In genomic region chr5:15233566-15233965, GRCh38 we compare ENCODE assay signal across 18 cellular contexts.
A peak's percentile ranks its signal among the peaks of the same experiment; 100 is the strongest.
DNase-seq lines count a peak whose midpoint lies in the region; ATAC-seq and TF ChIP-seq lines count a peak whose summit lies in the region.
"Had no signal": no experiment of that assay in that cellular context is flagged by ENCODE, and none has a peak within 500 bp of the region (broad histone marks: within the 10 kb centered on the region; RNA-seq: fewer than 3 reads in every experiment).

No MANE protein-coding gene starts in this region.

- H3K9ac ChIP-seq in MM.1S (ENCODE audit: low read length): no peak overlapping the region

- intact Hi-C loops in heart right ventricle (cut with DNase I): no loop called here
- intact Hi-C loops in Right ventricle myocardium superior (cut with DNase I): no loop called here

- no peaks in the 10 kb centered on the region for H3K9me2 ChIP-seq in MM.1S (replicated peaks; ENCODE audit: insufficient read depth, low read length)

- no peaks in the 10 kb centered on the region for H3K36me3 Mint-ChIP-seq in WTC11

- H3K9me3 ChIP-seq in heart right ventricle (no peaks in the 10 kb centered on the region), thoracic aorta (no peaks in the 10 kb centered on the region), MM.1S (replicated peaks; ENCODE audit: insufficient read depth, low read length) (no peaks in the 10 kb centered on the region)

- TF ChIP-seq CTCF in heart right ventricle (IDR thresholded peaks at IDR 0.05) (no peak), WTC11 (IDR thresholded peaks at IDR 0.05) (no peak), thoracic aorta (IDR thresholded peaks at IDR 0.05) (no peak), MM.1S (IDR thresholded peaks at IDR 0.05; ENCODE audit: low read length) (no peak)

- peaks cover 9% of the 10 kb centered on the region; the same call in 1 of the 2 replicates for H3K9me3 Mint-ChIP-seq in WTC11

- H3K4me3 Mint-ChIP-seq in WTC11: no peak overlapping the region

- peak overlapping the region; percentile 47; the same call in 1 of the 2 replicates for H3K27ac Mint-ChIP-seq in WTC11

- H3K27me3 Mint-ChIP-seq in WTC11 (ENCODE audit: low read depth): no peaks in the 10 kb centered on the region

- peaks cover 26% of the 10 kb centered on the region for H3K4me1 Mint-ChIP-seq in WTC11

- H3K79me2 ChIP-seq in MM.1S (ENCODE audit: low read length): no peaks in the 10 kb centered on the region

- peaks cover 0 to 16% (median 0%) of the 10 kb centered on the region in 9 donors for H3K4me1 ChIP-seq in heart right ventricle
- H3K4me1 ChIP-seq in thoracic aorta (ENCODE audit: control insufficient read depth in 1 of 2, low read depth in 2 of 2): peaks cover 0 to 4% of the 10 kb centered on the region in 2 donors
- 0 out of 2 replicates have a peak, but pooled peaks cover 4% of the 10 kb centered on the region for H3K4me1 ChIP-seq in MM.1S (ENCODE audit: low read length)

- H3K4me2 ChIP-seq in MM.1S (ENCODE audit: low read depth, low read length): no peak overlapping the region

- ATAC-seq in heart right ventricle: peak in 5 of 8 donors; percentile 37 to 66 (median 53)
- no peak for ATAC-seq in Right ventricle myocardium superior (ENCODE audit: poor library complexity)
- ATAC-seq in WTC11: no peak
- ATAC-seq in thoracic aorta (ENCODE audit: insufficient number of reproducible peaks, low FRiP score, low read depth): no peak
- ATAC-seq in GM21576 (IDR thresholded peaks at IDR 0.05; ENCODE audit: unreplicated experiment): no peak
- ATAC-seq: PC-3 had no signal

- H3K27me3 ChIP-seq in heart right ventricle (no peaks in the 10 kb centered on the region), thoracic aorta (replicated peaks; ENCODE audit: insufficient read depth) (no peaks in the 10 kb centered on the region), MM.1S (replicated peaks; ENCODE audit: insufficient read depth, low read length) (no peaks in the 10 kb centered on the region)

- CTCF ChIA-PET in WTC11 (lab: Charles Lee): interaction anchor here (1.1 to 1.8 kb wide), 2 partner anchors 128 to 293 kb away, joined by 3 to 5 read pairs; no protein-coding TSS in a partner anchor

- 38% methylated on average over 8 of the region's 8 CpGs for WGBS in heart right ventricle, 2 donors

- H3F3A ChIP-seq in MM.1S (ENCODE audit: insufficient read depth, low read length): no peaks in the 10 kb centered on the region

- no peaks in the 10 kb centered on the region for H4K20me1 ChIP-seq in MM.1S (ENCODE audit: insufficient read depth, low read length)

- POLR2A ChIA-PET in WTC11 (lab: Charles Lee): no interaction called here

- no peak overlapping the region for H3K27ac ChIP-seq in heart right ventricle
- H3K27ac ChIP-seq in thoracic aorta: no peak overlapping the region
- H3K27ac ChIP-seq in MM.1S (ENCODE audit: low read length): no peak overlapping the region
- H3K27ac ChIP-seq: C4-2B had no signal

- H3K36me3 ChIP-seq in heart right ventricle (no peaks in the 10 kb centered on the region), thoracic aorta (no peaks in the 10 kb centered on the region), MM.1S (replicated peaks; ENCODE audit: insufficient read depth, low read length) (no peaks in the 10 kb centered on the region)

- peak overlapping the region in 2 of 10 donors; percentile 0 to 21 for H3K4me3 ChIP-seq in heart right ventricle
- H3K4me3 ChIP-seq in thoracic aorta: peak overlapping the region; percentile 37
- H3K4me3 ChIP-seq in MM.1S (ENCODE audit: low read length): no peak overlapping the region

- no peak overlapping the region for H2AFZ ChIP-seq in MM.1S (ENCODE audit: low read length)

- no peak for DNase-seq in heart right ventricle
- DNase-seq in Right ventricle myocardium superior: no peak
- no peak for DNase-seq in WTC11 (ENCODE audit: low spot score)
- peak; percentile 1 for DNase-seq in hepatic stellate cell (ENCODE audit: low spot score)
- DNase-seq in thoracic aorta (ENCODE audit: low spot score): no peak
- DNase-seq in MM.1S: no peak
- no peak for DNase-seq in midbrain (lab: John Stamatoyannopoulos, UW)
- DNase-seq: COR-L47, DMS153, GOT3, KBM-7, NCI-H1092, NCI-H1694, NCI-H345, NCI-H526 treated with DMSO at 0.1 percent for 48 hours, PC-3 had no signal

TF ChIP-seq in WTC11, 78 proteins besides CTCF, POLR2A, EP300 and RAD21 (continues in another document):
- TF ChIP-seq, protein P1, sequence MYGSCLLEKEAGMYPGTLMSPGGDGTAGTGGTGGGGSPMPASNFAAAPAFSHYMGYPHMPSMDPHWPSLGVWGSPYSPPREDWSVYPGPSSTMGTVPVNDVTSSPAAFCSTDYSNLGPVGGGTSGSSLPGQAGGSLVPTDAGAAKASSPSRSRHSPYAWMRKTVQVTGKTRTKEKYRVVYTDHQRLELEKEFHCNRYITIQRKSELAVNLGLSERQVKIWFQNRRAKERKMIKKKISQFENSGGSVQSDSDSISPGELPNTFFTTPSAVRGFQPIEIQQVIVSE (CRISPR knock-in tag; IDR thresholded peaks at IDR 0.05; ENCODE audit: borderline replicate concordance): no peak
- TF ChIP-seq, protein P2, sequence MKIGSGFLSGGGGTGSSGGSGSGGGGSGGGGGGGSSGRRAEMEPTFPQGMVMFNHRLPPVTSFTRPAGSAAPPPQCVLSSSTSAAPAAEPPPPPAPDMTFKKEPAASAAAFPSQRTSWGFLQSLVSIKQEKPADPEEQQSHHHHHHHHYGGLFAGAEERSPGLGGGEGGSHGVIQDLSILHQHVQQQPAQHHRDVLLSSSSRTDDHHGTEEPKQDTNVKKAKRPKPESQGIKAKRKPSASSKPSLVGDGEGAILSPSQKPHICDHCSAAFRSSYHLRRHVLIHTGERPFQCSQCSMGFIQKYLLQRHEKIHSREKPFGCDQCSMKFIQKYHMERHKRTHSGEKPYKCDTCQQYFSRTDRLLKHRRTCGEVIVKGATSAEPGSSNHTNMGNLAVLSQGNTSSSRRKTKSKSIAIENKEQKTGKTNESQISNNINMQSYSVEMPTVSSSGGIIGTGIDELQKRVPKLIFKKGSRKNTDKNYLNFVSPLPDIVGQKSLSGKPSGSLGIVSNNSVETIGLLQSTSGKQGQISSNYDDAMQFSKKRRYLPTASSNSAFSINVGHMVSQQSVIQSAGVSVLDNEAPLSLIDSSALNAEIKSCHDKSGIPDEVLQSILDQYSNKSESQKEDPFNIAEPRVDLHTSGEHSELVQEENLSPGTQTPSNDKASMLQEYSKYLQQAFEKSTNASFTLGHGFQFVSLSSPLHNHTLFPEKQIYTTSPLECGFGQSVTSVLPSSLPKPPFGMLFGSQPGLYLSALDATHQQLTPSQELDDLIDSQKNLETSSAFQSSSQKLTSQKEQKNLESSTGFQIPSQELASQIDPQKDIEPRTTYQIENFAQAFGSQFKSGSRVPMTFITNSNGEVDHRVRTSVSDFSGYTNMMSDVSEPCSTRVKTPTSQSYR (CRISPR knock-in tag; IDR thresholded peaks at IDR 0.05): no peak
- TF ChIP-seq, protein P3, sequence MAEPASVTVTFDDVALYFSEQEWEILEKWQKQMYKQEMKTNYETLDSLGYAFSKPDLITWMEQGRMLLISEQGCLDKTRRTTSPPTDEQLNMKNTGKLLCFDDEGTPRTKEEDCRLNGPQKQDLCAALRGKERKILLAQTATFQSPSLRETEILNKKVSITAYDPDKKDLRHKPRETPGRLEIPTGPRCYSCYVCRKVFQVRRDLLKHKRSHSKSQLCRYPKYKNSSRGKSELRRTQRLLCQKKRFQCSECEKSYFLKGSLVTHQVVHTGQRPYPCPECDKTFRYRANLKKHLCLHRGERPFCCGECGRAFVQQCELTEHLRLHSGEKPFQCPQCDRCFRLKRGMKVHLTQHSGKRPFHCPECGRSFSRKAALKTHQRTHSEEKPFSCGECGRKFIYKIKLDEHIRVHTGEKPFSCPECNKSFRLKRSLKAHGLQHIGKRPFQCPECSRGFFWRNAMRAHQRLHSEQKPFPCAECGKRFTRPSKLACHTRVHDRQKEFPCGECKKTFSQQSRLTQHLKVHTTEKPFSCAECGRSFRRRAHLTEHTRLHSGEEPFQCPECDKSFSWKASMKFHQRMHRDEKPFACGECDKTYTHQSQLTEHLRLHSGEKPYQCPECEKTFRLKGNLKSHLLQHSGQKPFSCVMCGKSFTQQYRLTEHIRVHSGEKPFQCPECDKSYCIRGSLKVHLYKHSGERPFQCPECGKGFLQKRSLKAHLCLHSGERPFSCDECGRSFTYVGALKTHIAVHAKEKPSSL (CRISPR knock-in tag; conservative IDR thresholded peaks at IDR 0.05): no peak
- no peak for TF ChIP-seq TEAD4 (CRISPR knock-in tag; IDR thresholded peaks at IDR 0.05)
- TF ChIP-seq ZSCAN18 (CRISPR knock-in tag; IDR thresholded peaks at IDR 0.05): no peak
- no peak for TF ChIP-seq EMX1 (CRISPR knock-in tag; IDR thresholded peaks at IDR 0.05)
- no peak for TF ChIP-seq ZNF423 (CRISPR knock-in tag; IDR thresholded peaks at IDR 0.05)
- no peak for TF ChIP-seq ZNF263 (CRISPR knock-in tag; IDR thresholded peaks at IDR 0.05; ENCODE audit: low read depth)
- TF ChIP-seq HMGA2 (CRISPR knock-in tag; IDR thresholded peaks at IDR 0.05): no peak

Comparison
In these comparisons a context has a peak if more than half of its experiments do, and no peak if none do; other contexts are left out.
1. ATAC-seq: peak in heart right ventricle (5 of 8); none in Right ventricle myocardium superior (single experiment), WTC11 (single experiment), thoracic aorta (single experiment) and GM21576 (single experiment).